Comparison of ENCODE assay signal across 1 cellular context in the genomic region with DNA sequence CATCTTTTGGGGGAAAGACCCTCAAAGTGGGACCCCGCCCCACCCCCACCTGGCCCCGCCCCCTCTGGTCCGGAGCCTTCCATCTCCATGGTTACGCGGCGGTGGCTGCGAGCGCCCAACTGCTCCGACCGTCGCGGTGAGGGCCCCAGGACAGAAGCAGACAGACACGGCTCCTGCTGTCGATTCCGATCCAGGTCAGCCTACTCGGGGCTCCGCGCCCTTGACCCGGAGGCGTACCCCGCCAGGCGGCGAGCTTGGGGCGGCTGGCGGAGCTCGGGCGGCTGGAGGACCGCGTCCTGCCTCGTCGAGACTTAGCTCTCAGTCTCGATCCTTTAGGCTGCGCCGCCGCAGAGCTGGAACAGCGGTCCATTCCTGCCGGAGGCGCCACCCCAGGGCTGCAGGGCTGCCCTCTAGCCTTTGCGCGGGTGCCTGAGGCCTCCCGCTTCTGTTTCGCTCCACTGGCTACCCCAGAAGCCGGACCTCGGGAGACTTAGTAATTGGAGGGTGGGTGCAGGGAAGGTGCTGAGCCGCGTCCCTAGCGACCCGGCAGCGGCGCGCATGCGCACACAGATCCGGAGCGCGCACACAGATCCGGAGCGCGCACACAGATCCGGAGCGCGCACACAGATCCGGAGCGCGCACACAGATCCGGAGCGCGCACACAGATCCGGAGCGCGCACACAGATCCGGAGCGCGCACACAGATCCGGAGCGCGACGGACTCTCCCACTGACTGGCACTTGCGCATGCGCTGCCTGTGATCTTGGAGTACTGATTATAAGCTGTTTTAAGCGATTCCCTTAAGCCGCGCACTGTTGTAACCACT.
TF ChIP-seq lines count a peak whose summit lies in the region.

A gene with protein sequence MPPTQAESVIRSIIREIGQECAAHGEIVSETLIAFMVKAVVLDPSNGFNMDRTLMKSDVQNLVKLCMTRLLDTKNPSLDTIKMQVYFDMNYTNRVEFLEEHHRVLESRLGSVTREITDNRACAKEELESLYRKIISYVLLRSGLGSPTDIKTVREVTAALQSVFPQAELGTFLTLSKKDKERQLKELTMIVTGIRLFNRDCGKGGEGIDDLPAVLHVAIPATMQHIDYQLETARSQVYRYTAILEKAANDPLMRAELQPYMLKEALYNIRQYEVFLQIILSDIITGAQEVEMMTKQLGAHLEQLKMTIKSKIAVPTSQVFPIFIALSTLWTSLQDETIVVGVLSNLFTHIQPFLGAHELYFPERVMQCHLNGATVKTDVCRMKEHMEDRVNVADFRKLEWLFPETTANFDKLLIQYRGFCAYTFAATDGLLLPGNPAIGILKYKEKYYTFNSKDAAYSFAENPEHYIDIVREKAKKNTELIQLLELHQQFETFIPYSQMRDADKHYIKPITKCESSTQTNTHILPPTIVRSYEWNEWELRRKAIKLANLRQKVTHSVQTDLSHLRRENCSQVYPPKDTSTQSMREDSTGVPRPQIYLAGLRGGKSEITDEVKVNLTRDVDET (plus strand): TSS at position 77 of the 825 bp plus-strand sequence. CDS start 1,868 bp downstream, outside the sequence.

TF ChIP-seq in HepG2, 621 proteins besides CTCF, POLR2A, EP300 and RAD21 (continued from another document and continues in another):
- TF ChIP-seq, protein P1, sequence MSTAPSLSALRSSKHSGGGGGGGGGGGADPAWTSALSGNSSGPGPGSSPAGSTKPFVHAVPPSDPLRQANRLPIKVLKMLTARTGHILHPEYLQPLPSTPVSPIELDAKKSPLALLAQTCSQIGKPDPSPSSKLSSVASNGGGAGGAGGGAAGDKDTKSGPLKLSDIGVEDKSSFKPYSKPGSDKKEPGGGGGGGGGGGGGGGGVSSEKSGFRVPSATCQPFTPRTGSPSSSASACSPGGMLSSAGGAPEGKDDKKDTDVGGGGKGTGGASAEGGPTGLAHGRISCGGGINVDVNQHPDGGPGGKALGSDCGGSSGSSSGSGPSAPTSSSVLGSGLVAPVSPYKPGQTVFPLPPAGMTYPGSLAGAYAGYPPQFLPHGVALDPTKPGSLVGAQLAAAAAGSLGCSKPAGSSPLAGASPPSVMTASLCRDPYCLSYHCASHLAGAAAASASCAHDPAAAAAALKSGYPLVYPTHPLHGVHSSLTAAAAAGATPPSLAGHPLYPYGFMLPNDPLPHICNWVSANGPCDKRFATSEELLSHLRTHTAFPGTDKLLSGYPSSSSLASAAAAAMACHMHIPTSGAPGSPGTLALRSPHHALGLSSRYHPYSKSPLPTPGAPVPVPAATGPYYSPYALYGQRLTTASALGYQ (CRISPR knock-in tag; IDR thresholded peaks at IDR 0.05) = no peak
- no peak for TF ChIP-seq KMT2A (CRISPR knock-in tag; IDR thresholded peaks at IDR 0.05)
- no peak for TF ChIP-seq NFE2L1 (CRISPR knock-in tag; IDR thresholded peaks at IDR 0.05; ENCODE audit: borderline replicate concordance)
- no peak for TF ChIP-seq TRAFD1 (CRISPR knock-in tag; IDR thresholded peaks at IDR 0.05; ENCODE audit: borderline replicate concordance)
- TF ChIP-seq ZFP41 (CRISPR knock-in tag; IDR thresholded peaks at IDR 0.05; ENCODE audit: borderline replicate concordance) = no peak
- no peak for TF ChIP-seq ZNF546 (CRISPR knock-in tag; conservative IDR thresholded peaks at IDR 0.05)
- TF ChIP-seq SMAD9 (CRISPR knock-in tag; IDR thresholded peaks at IDR 0.05) = no peak
- TF ChIP-seq ZNF138 (CRISPR knock-in tag; IDR thresholded peaks at IDR 0.05; ENCODE audit: low read depth) = no peak
- TF ChIP-seq SALL1 (CRISPR knock-in tag; IDR thresholded peaks at IDR 0.05) = no peak; the same call in 1 of the 2 replicates
- TF ChIP-seq, protein P2, sequence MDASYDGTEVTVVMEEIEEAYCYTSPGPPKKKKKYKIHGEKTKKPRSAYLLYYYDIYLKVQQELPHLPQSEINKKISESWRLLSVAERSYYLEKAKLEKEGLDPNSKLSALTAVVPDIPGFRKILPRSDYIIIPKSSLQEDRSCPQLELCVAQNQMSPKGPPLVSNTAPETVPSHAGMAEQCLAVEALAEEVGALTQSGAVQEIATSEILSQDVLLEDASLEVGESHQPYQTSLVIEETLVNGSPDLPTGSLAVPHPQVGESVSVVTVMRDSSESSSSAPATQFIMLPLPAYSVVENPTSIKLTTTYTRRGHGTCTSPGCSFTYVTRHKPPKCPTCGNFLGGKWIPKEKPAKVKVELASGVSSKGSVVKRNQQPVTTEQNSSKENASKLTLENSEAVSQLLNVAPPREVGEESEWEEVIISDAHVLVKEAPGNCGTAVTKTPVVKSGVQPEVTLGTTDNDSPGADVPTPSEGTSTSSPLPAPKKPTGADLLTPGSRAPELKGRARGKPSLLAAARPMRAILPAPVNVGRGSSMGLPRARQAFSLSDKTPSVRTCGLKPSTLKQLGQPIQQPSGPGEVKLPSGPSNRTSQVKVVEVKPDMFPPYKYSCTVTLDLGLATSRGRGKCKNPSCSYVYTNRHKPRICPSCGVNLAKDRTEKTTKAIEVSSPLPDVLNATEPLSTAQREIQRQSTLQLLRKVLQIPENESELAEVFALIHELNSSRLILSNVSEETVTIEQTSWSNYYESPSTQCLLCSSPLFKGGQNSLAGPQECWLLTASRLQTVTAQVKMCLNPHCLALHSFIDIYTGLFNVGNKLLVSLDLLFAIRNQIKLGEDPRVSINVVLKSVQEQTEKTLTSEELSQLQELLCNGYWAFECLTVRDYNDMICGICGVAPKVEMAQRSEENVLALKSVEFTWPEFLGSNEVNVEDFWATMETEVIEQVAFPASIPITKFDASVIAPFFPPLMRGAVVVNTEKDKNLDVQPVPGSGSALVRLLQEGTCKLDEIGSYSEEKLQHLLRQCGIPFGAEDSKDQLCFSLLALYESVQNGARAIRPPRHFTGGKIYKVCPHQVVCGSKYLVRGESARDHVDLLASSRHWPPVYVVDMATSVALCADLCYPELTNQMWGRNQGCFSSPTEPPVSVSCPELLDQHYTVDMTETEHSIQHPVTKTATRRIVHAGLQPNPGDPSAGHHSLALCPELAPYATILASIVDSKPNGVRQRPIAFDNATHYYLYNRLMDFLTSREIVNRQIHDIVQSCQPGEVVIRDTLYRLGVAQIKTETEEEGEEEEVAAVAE (CRISPR knock-in tag; IDR thresholded peaks at IDR 0.05; ENCODE audit: borderline replicate concordance) = no peak
- no peak for TF ChIP-seq ZNF383 (CRISPR knock-in tag; IDR thresholded peaks at IDR 0.05; ENCODE audit: borderline replicate concordance)
- TF ChIP-seq, protein P3, sequence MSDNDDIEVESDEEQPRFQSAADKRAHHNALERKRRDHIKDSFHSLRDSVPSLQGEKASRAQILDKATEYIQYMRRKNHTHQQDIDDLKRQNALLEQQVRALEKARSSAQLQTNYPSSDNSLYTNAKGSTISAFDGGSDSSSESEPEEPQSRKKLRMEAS (IDR thresholded peaks at IDR 0.05) = 0 out of 2 replicates have a peak, but pooled peaks have one; percentile 13
- no peak for TF ChIP-seq KDM6A (CRISPR knock-in tag; IDR thresholded peaks at IDR 0.05; ENCODE audit: low read depth)
- TF ChIP-seq ZNF230 (CRISPR knock-in tag; IDR thresholded peaks at IDR 0.05) = 0 out of 2 replicates have a peak, but pooled peaks have one; percentile 39
- no peak for TF ChIP-seq SP4 (CRISPR knock-in tag; IDR thresholded peaks at IDR 0.05)
- TF ChIP-seq KLF9 (CRISPR knock-in tag; IDR thresholded peaks at IDR 0.05; ENCODE audit: low read depth) = no peak
- TF ChIP-seq, protein P4, sequence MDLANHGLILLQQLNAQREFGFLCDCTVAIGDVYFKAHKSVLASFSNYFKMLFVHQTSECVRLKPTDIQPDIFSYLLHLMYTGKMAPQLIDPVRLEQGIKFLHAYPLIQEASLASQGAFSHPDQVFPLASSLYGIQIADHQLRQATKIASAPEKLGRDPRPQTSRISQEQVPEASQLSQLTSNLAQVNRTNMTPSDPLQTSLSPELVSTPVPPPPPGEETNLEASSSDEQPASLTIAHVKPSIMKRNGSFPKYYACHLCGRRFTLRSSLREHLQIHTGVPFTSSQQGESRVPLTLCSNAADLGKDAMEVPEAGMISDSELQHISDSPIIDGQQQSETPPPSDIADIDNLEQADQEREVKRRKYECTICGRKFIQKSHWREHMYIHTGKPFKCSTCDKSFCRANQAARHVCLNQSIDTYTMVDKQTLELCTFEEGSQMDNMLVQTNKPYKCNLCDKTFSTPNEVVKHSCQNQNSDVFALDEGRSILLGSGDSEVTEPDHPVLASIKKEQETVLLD (CRISPR knock-in tag; IDR thresholded peaks at IDR 0.05; ENCODE audit: low read depth) = no peak
- TF ChIP-seq, protein P5, sequence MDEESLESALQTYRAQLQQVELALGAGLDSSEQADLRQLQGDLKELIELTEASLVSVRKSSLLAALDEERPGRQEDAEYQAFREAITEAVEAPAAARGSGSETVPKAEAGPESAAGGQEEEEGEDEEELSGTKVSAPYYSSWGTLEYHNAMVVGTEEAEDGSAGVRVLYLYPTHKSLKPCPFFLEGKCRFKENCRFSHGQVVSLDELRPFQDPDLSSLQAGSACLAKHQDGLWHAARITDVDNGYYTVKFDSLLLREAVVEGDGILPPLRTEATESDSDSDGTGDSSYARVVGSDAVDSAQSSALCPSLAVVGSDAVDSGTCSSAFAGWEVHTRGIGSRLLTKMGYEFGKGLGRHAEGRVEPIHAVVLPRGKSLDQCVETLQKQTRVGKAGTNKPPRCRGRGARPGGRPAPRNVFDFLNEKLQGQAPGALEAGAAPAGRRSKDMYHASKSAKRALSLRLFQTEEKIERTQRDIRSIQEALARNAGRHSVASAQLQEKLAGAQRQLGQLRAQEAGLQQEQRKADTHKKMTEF (CRISPR knock-in tag; IDR thresholded peaks at IDR 0.05) = peak; percentile 36; the same call in 1 of the 2 replicates
- no peak for TF ChIP-seq TEAD2 (CRISPR knock-in tag; IDR thresholded peaks at IDR 0.05)
- no peak for TF ChIP-seq JDP2 (CRISPR knock-in tag; IDR thresholded peaks at IDR 0.05; ENCODE audit: borderline replicate concordance)
- peak; percentile 48 for TF ChIP-seq RBM39 (IDR thresholded peaks at IDR 0.05; ENCODE audit: low read depth, low read length, poor library complexity, severe bottlenecking)
- TF ChIP-seq ZNF547 (CRISPR knock-in tag; IDR thresholded peaks at IDR 0.05) = no peak
- no peak for TF ChIP-seq MLXIP (CRISPR knock-in tag; IDR thresholded peaks at IDR 0.05; ENCODE audit: borderline replicate concordance)
- TF ChIP-seq SMYD3 (CRISPR knock-in tag; IDR thresholded peaks at IDR 0.05) = no peak
- TF ChIP-seq, protein P6, sequence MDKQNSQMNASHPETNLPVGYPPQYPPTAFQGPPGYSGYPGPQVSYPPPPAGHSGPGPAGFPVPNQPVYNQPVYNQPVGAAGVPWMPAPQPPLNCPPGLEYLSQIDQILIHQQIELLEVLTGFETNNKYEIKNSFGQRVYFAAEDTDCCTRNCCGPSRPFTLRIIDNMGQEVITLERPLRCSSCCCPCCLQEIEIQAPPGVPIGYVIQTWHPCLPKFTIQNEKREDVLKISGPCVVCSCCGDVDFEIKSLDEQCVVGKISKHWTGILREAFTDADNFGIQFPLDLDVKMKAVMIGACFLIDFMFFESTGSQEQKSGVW (CRISPR knock-in tag; IDR thresholded peaks at IDR 0.05; ENCODE audit: borderline replicate concordance) = no peak
- no peak for TF ChIP-seq ZNF431 (CRISPR knock-in tag; IDR thresholded peaks at IDR 0.05; ENCODE audit: borderline replicate concordance, low read depth)
- no peak for TF ChIP-seq ADNP (CRISPR knock-in tag; IDR thresholded peaks at IDR 0.05)
- TF ChIP-seq ZNF337 (CRISPR knock-in tag; IDR thresholded peaks at IDR 0.05; ENCODE audit: borderline replicate concordance, low read depth) = no peak
- 0 out of 2 replicates have a peak, but pooled peaks have one; percentile 55 for TF ChIP-seq ZNF333 (CRISPR knock-in tag; IDR thresholded peaks at IDR 0.05; ENCODE audit: borderline replicate concordance)
- TF ChIP-seq ZNF724P (CRISPR knock-in tag; IDR thresholded peaks at IDR 0.05; ENCODE audit: borderline replicate concordance) = no peak
- TF ChIP-seq ARHGAP35 (CRISPR knock-in tag; IDR thresholded peaks at IDR 0.05; ENCODE audit: borderline replicate concordance) = no peak; the same call in 1 of the 2 replicates
- TF ChIP-seq ZNF788 (CRISPR knock-in tag; IDR thresholded peaks at IDR 0.05; ENCODE audit: borderline replicate concordance) = no peak
- TF ChIP-seq ZMAT3 (CRISPR knock-in tag; conservative IDR thresholded peaks at IDR 0.05) = no peak
- no peak for TF ChIP-seq PRMT3 (CRISPR knock-in tag; IDR thresholded peaks at IDR 0.05; ENCODE audit: borderline replicate concordance, low read depth)
- no peak for TF ChIP-seq ERF (CRISPR knock-in tag; IDR thresholded peaks at IDR 0.05)
- no peak for TF ChIP-seq NCOR1 (IDR thresholded peaks at IDR 0.05; ENCODE audit: borderline replicate concordance, low read length)
- TF ChIP-seq SIN3B (IDR thresholded peaks at IDR 0.05; ENCODE audit: low read length) = no peak
- TF ChIP-seq KDM5A (IDR thresholded peaks at IDR 0.05; ENCODE audit: borderline replicate concordance, low read length) = peak; percentile 94; the same call in 1 of the 2 replicates
- no peak for TF ChIP-seq ZNF17 (CRISPR knock-in tag; IDR thresholded peaks at IDR 0.05)
- peak; percentile 67 for TF ChIP-seq ZBTB38 (CRISPR knock-in tag; IDR thresholded peaks at IDR 0.05)
- TF ChIP-seq, protein P7, sequence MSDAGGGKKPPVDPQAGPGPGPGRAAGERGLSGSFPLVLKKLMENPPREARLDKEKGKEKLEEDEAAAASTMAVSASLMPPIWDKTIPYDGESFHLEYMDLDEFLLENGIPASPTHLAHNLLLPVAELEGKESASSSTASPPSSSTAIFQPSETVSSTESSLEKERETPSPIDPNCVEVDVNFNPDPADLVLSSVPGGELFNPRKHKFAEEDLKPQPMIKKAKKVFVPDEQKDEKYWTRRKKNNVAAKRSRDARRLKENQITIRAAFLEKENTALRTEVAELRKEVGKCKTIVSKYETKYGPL (CRISPR knock-in tag; IDR thresholded peaks at IDR 0.05) = no peak
